Comparison of ENCODE assay signal across 10 cellular contexts in genomic region chr3:101890716-101891115, GRCh38. TPM values are rescaled to one million over a fixed set of nuclear protein-coding genes. Genes with fewer than 3 reads are reported as not detected.
DNase-seq lines count a peak whose midpoint lies in the region; ATAC-seq and TF ChIP-seq lines count a peak whose summit lies in the region.
"Had no signal": no experiment of that assay in that cellular context is flagged by ENCODE, and none has a peak within 500 bp of the region (broad histone marks: within the 10 kb centered on the region; RNA-seq: fewer than 3 reads in every experiment).

No MANE protein-coding gene starts in this region.

- H3K4me3 Mint-ChIP-seq in activated CD8-positive, alpha-beta T cell treated with anti-CD3 and anti-CD28 coated beads for 36 hours = no peak overlapping the region
- no peak overlapping the region for H3K4me3 Mint-ChIP-seq in activated CD8-positive, alpha-beta T cell treated with anti-CD3 and anti-CD28 coated beads, Interleukin-2, amount 10 ng/mL, durations not matched to agents 7 days and 5 days
- H3K4me3 Mint-ChIP-seq in stimulated activated naive B cell treated with anti-CD40 and anti-IgM and Interleukin-4, amounts not matched to agents 10 μg/mL and 1 μg/mL and 100 μg/mL, for 72 hours = no peak overlapping the region

- no peak for TF ChIP-seq CTCF in activated CD8-positive, alpha-beta T cell treated with anti-CD3 and anti-CD28 coated beads for 36 hours (IDR thresholded peaks at IDR 0.05)
- no peak for TF ChIP-seq CTCF in cardiac fibroblast (IDR thresholded peaks at IDR 0.05; ENCODE audit: low read depth, low read length)
- no peak for TF ChIP-seq CTCF in gastrocnemius medialis (IDR thresholded peaks at IDR 0.05 in 4 of 5, conservative IDR thresholded peaks at IDR 0.05 in 1 of 5)

- peak; percentile 22 for DNase-seq in activated CD8-positive, alpha-beta T cell treated with anti-CD3 and anti-CD28 coated beads for 36 hours
- DNase-seq in activated CD8-positive, alpha-beta T cell treated with anti-CD3 and anti-CD28 coated beads, Interleukin-2, amount 10 ng/mL, durations not matched to agents 7 days and 5 days = no peak
- peak; percentile 24 to 88 for DNase-seq in cardiac fibroblast (ENCODE audit: low read depth in 2 of 2)
- no peak for DNase-seq in stimulated activated naive B cell treated with anti-CD40 and anti-IgM and Interleukin-4, amounts not matched to agents 10 μg/mL and 1 μg/mL and 100 μg/mL, for 72 hours
- no peak for DNase-seq in gastrocnemius medialis
- DNase-seq in aorta = no peak
- DNase-seq: caudate nucleus, occipital lobe had no signal

- H3K36me3 ChIP-seq in gastrocnemius medialis (no peaks in the 10 kb centered on the region), aorta (ENCODE audit: control insufficient read depth in 1 of 2, insufficient read depth in 2 of 2, low read length in 1 of 2) (no peaks in the 10 kb centered on the region)

- CTCF ChIA-PET in activated CD8-positive, alpha-beta T cell treated with anti-CD3 and anti-CD28 coated beads for 36 hours (lab: Charles Lee) = interaction anchor here (1.0 to 1.5 kb wide), 2 partner anchors 9 to 10 kb away, joined by 6 to 7 read pairs; no protein-coding TSS in a partner anchor
- CTCF ChIA-PET in activated CD8-positive, alpha-beta T cell treated with anti-CD3 and anti-CD28 coated beads, Interleukin-2, amount 10 ng/mL, durations not matched to agents 7 days and 5 days (lab: Charles Lee) = interaction anchor here (1.0 kb wide), 1 partner anchor 11 kb away, joined by 4 read pairs; no protein-coding TSS in a partner anchor

- H3K27me3 Mint-ChIP-seq in activated CD8-positive, alpha-beta T cell treated with anti-CD3 and anti-CD28 coated beads for 36 hours = no peaks in the 10 kb centered on the region
- no peaks in the 10 kb centered on the region for H3K27me3 Mint-ChIP-seq in activated CD8-positive, alpha-beta T cell treated with anti-CD3 and anti-CD28 coated beads, Interleukin-2, amount 10 ng/mL, durations not matched to agents 7 days and 5 days (ENCODE audit: low read depth)
- no peaks in the 10 kb centered on the region for H3K27me3 Mint-ChIP-seq in stimulated activated naive B cell treated with anti-CD40 and anti-IgM and Interleukin-4, amounts not matched to agents 10 μg/mL and 1 μg/mL and 100 μg/mL, for 72 hours

- H3K4me1 ChIP-seq in gastrocnemius medialis (no peaks in the 10 kb centered on the region), aorta (ENCODE audit: control insufficient read depth in 1 of 2, insufficient read depth in 2 of 2, low read length in 2 of 2) (no peaks in the 10 kb centered on the region)

- H3K27ac Mint-ChIP-seq in activated CD8-positive, alpha-beta T cell treated with anti-CD3 and anti-CD28 coated beads for 36 hours = no peak overlapping the region
- no peak overlapping the region for H3K27ac Mint-ChIP-seq in activated CD8-positive, alpha-beta T cell treated with anti-CD3 and anti-CD28 coated beads, Interleukin-2, amount 10 ng/mL, durations not matched to agents 7 days and 5 days
- H3K27ac Mint-ChIP-seq in stimulated activated naive B cell treated with anti-CD40 and anti-IgM and Interleukin-4, amounts not matched to agents 10 μg/mL and 1 μg/mL and 100 μg/mL, for 72 hours = no peak overlapping the region

- peaks cover 4% of the 10 kb centered on the region for H3K9me3 Mint-ChIP-seq in activated CD8-positive, alpha-beta T cell treated with anti-CD3 and anti-CD28 coated beads for 36 hours
- H3K9me3 Mint-ChIP-seq in activated CD8-positive, alpha-beta T cell treated with anti-CD3 and anti-CD28 coated beads, Interleukin-2, amount 10 ng/mL, durations not matched to agents 7 days and 5 days (ENCODE audit: insufficient read depth) = peaks cover 4% of the 10 kb centered on the region
- H3K9me3 Mint-ChIP-seq in stimulated activated naive B cell treated with anti-CD40 and anti-IgM and Interleukin-4, amounts not matched to agents 10 μg/mL and 1 μg/mL and 100 μg/mL, for 72 hours = no peaks in the 10 kb centered on the region

- no peak overlapping the region for H3K4me3 ChIP-seq in cardiac fibroblast (replicated peaks in 1 of 2; ENCODE audit: low read depth in 2 of 2, low read length in 2 of 2)
- H3K4me3 ChIP-seq in gastrocnemius medialis = no peak overlapping the region
- no peak overlapping the region for H3K4me3 ChIP-seq in aorta (ENCODE audit: low read length in 2 of 2)

- in situ Hi-C loops in gastrocnemius medialis (cut with MboI; ENCODE audit: low sequenced_read_pairs in 4 of 4) = no loop called here

- H3K36me3 Mint-ChIP-seq in activated CD8-positive, alpha-beta T cell treated with anti-CD3 and anti-CD28 coated beads for 36 hours (ENCODE audit: low read depth) = no peaks in the 10 kb centered on the region
- H3K36me3 Mint-ChIP-seq in activated CD8-positive, alpha-beta T cell treated with anti-CD3 and anti-CD28 coated beads, Interleukin-2, amount 10 ng/mL, durations not matched to agents 7 days and 5 days (ENCODE audit: low read depth) = peaks cover 3% of the 10 kb centered on the region
- H3K36me3 Mint-ChIP-seq in stimulated activated naive B cell treated with anti-CD40 and anti-IgM and Interleukin-4, amounts not matched to agents 10 μg/mL and 1 μg/mL and 100 μg/mL, for 72 hours = no peaks in the 10 kb centered on the region

- TF ChIP-seq POLR2A in gastrocnemius medialis (IDR thresholded peaks at IDR 0.05) = no peak

- intact Hi-C loops in activated CD8-positive, alpha-beta T cell treated with anti-CD3 and anti-CD28 coated beads for 36 hours (cut with micrococcal nuclease) = no loop called here
- intact Hi-C loops in gastrocnemius medialis (cut with DNase I; ENCODE audit: low total_unique reads) (no loop called here), aorta (cut with DNase I) (no loop called here)

- no peaks in the 10 kb centered on the region for H3K9me3 ChIP-seq in gastrocnemius medialis
- no peaks in the 10 kb centered on the region for H3K9me3 ChIP-seq in aorta (ENCODE audit: control insufficient read depth, low read length)

- H3K4me1 Mint-ChIP-seq in activated CD8-positive, alpha-beta T cell treated with anti-CD3 and anti-CD28 coated beads for 36 hours (ENCODE audit: low read depth) = peaks cover 2% of the 10 kb centered on the region
- H3K4me1 Mint-ChIP-seq in activated CD8-positive, alpha-beta T cell treated with anti-CD3 and anti-CD28 coated beads, Interleukin-2, amount 10 ng/mL, durations not matched to agents 7 days and 5 days (ENCODE audit: low read depth) = no peaks in the 10 kb centered on the region
- peaks cover 5 to 14% of the 10 kb centered on the region in 2 donors for H3K4me1 Mint-ChIP-seq in stimulated activated naive B cell treated with anti-CD40 and anti-IgM and Interleukin-4, amounts not matched to agents 10 μg/mL and 1 μg/mL and 100 μg/mL, for 72 hours

- H3K27me3 ChIP-seq in gastrocnemius medialis (no peaks in the 10 kb centered on the region), aorta (ENCODE audit: control insufficient read depth in 1 of 2, insufficient read depth in 2 of 2, low read length in 1 of 2) (no peaks in the 10 kb centered on the region)

- H3K27ac ChIP-seq in gastrocnemius medialis = no peak overlapping the region
- H3K27ac ChIP-seq in aorta (ENCODE audit: low read depth in 1 of 2, low read length in 2 of 2) = no peak overlapping the region

- POLR2A ChIA-PET in activated CD8-positive, alpha-beta T cell treated with anti-CD3 and anti-CD28 coated beads for 36 hours (lab: Charles Lee) = interaction anchor here (1.5 kb wide), 1 partner anchor 16 kb away, joined by 3 read pairs; no protein-coding TSS in a partner anchor
- POLR2A ChIA-PET in activated CD8-positive, alpha-beta T cell treated with anti-CD3 and anti-CD28 coated beads, Interleukin-2, amount 10 ng/mL, durations not matched to agents 7 days and 5 days (lab: Charles Lee) = no interaction called here

- peak; percentile 76 for ATAC-seq in activated CD8-positive, alpha-beta T cell treated with anti-CD3 and anti-CD28 coated beads for 36 hours
- ATAC-seq in activated CD8-positive, alpha-beta T cell treated with anti-CD3 and anti-CD28 coated beads, Interleukin-2, amount 10 ng/mL, durations not matched to agents 7 days and 5 days = no peak
- ATAC-seq in HG03378 (IDR thresholded peaks at IDR 0.05; ENCODE audit: unreplicated experiment) (peak; percentile 70), HG03045 (IDR thresholded peaks at IDR 0.05; ENCODE audit: unreplicated experiment) (no peak), gastrocnemius medialis (no peak), aorta (ENCODE audit: low FRiP score) (no peak)
- ATAC-seq in stimulated activated naive B cell treated with anti-CD40 and anti-IgM and Interleukin-4, amounts not matched to agents 10 μg/mL and 1 μg/mL and 100 μg/mL, for 72 hours (replicated peaks) = peak; percentile 71 to 92

RNA-seq across cellular contexts. Expression of gene NFKBIZ, which starts 41.4 kb away (rescaled TPM):
- 10 to 100 TPM; 62.1 to 70.6 TPM for total RNA-seq in activated CD8-positive, alpha-beta T cell treated with anti-CD3 and anti-CD28 coated beads for 36 hours
- total RNA-seq in activated CD8-positive, alpha-beta T cell treated with anti-CD3 and anti-CD28 coated beads, Interleukin-2, amount 10 ng/mL, durations not matched to agents 7 days and 5 days = 10 to 100 TPM; 45.3 to 48.1 TPM
- total RNA-seq in gastrocnemius medialis = 10 to 100 TPM in 3 of 4 donors, 1 to 10 TPM in 1; 9.2 to 25.9 (median 20.6) TPM
- 100 to 1,000 TPM; 109 to 198 TPM for total RNA-seq in aorta
- polyA plus RNA-seq in aorta = 10 to 100 TPM in 1 of 2 donors, 1 to 10 TPM in 1; 6.5 to 65.2 TPM

Comparison
In these comparisons a context has a peak if more than half of its experiments do, and no peak if none do; other contexts are left out.
1. ATAC-seq: peak in activated CD8-positive, alpha-beta T cell treated with anti-CD3 and anti-CD28 coated beads for 36 hours (single experiment), HG03378 (single experiment) and stimulated activated naive B cell treated with anti-CD40 and anti-IgM and Interleukin-4, amounts not matched to agents 10 μg/mL and 1 μg/mL and 100 μg/mL, for 72 hours (2 of 2); none in activated CD8-positive, alpha-beta T cell treated with anti-CD3 and anti-CD28 coated beads, Interleukin-2, amount 10 ng/mL, durations not matched to agents 7 days and 5 days (single experiment), HG03045 (single experiment), gastrocnemius medialis (0 of 2) and aorta (single experiment).
2. DNase-seq: peak in activated CD8-positive, alpha-beta T cell treated with anti-CD3 and anti-CD28 coated beads for 36 hours (single experiment) and cardiac fibroblast (2 of 2); none in activated CD8-positive, alpha-beta T cell treated with anti-CD3 and anti-CD28 coated beads, Interleukin-2, amount 10 ng/mL, durations not matched to agents 7 days and 5 days (single experiment), stimulated activated naive B cell treated with anti-CD40 and anti-IgM and Interleukin-4, amounts not matched to agents 10 μg/mL and 1 μg/mL and 100 μg/mL, for 72 hours (single experiment), gastrocnemius medialis (0 of 2) and aorta (0 of 2).